ENCODE assay signal across 2 cellular contexts in the genomic region with DNA sequence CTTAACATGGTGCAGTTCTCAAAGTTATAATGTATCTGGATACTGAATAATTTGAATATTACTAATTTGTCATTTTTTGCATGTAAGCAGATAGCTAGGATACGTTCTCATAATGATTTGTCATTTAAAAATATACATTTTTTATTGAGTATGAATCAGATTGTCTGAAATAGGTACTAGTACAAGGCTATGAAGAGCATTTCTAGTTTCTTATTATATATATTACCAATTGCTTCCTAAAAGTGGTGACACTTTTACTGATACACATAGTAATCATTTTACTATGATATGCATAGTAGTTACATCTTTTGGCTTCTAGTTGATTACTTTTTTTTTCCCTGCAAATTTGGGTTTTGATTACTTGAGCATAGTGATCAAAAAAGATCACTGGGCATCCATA.
TF ChIP-seq lines count a peak whose summit lies in the region.

No MANE protein-coding gene starts in this region.

TF ChIP-seq in A549, 52 proteins besides CTCF, POLR2A, EP300 and RAD21 (continued from another document):
- TF ChIP-seq RFX5 (IDR thresholded peaks at IDR 0.05): no peak

TF ChIP-seq in SK-N-SH treated with all-trans-retinoic acid at 6 μM for 48 hours, 23 proteins besides CTCF, POLR2A, EP300 and RAD21 (continued from another document):
- TF ChIP-seq, protein P1, sequence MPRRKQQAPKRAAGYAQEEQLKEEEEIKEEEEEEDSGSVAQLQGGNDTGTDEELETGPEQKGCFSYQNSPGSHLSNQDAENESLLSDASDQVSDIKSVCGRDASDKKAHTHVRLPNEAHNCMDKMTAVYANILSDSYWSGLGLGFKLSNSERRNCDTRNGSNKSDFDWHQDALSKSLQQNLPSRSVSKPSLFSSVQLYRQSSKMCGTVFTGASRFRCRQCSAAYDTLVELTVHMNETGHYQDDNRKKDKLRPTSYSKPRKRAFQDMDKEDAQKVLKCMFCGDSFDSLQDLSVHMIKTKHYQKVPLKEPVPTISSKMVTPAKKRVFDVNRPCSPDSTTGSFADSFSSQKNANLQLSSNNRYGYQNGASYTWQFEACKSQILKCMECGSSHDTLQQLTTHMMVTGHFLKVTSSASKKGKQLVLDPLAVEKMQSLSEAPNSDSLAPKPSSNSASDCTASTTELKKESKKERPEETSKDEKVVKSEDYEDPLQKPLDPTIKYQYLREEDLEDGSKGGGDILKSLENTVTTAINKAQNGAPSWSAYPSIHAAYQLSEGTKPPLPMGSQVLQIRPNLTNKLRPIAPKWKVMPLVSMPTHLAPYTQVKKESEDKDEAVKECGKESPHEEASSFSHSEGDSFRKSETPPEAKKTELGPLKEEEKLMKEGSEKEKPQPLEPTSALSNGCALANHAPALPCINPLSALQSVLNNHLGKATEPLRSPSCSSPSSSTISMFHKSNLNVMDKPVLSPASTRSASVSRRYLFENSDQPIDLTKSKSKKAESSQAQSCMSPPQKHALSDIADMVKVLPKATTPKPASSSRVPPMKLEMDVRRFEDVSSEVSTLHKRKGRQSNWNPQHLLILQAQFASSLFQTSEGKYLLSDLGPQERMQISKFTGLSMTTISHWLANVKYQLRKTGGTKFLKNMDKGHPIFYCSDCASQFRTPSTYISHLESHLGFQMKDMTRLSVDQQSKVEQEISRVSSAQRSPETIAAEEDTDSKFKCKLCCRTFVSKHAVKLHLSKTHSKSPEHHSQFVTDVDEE (CRISPR knock-in tag; IDR thresholded peaks at IDR 0.05): no peak
- no peak for TF ChIP-seq OSR1 (CRISPR knock-in tag; IDR thresholded peaks at IDR 0.05)
TF ChIP-seq in SK-N-SH treated with all-trans-retinoic acid at 6 μM for 48 hours: peak in this region for 0.
